ENCODE assay signal across 25 cellular contexts in genomic region chr15:92953569-92953968, GRCh38. TPM values are rescaled to one million over a fixed set of nuclear protein-coding genes. Genes with fewer than 3 reads are reported as not detected.
A peak's percentile ranks its signal among the peaks of the same experiment; 100 is the strongest.
DNase-seq lines count a peak whose midpoint lies in the region; ATAC-seq, FAIRE-seq and TF ChIP-seq lines count a peak whose summit lies in the region.
"Had no signal": no experiment of that assay in that cellular context is flagged by ENCODE, and none has a peak within 500 bp of the region (broad histone marks: within the 10 kb centered on the region; RNA-seq: fewer than 3 reads in every experiment).

No MANE protein-coding gene starts in this region.

- TF ChIP-seq CTCF in HepG2 (CRISPR knock-in tag; IDR thresholded peaks at IDR 0.05) (no peak), right lobe of liver (IDR thresholded peaks at IDR 0.05) (no peak), Panc1 (IDR thresholded peaks at IDR 0.05) (no peak)

- TF ChIP-seq RAD21 in HepG2 (CRISPR knock-in tag; IDR thresholded peaks at IDR 0.05), result no peak

- ATAC-seq in HepG2 (no peak), right lobe of liver (no peak), Panc1 (no peak)
- ATAC-seq in central memory CD8-positive, alpha-beta T cell (replicated peaks; ENCODE audit: extremely low read depth, poor library complexity, severe bottlenecking), result no peak

- no peak overlapping the region for H3K4me3 Mint-ChIP-seq in central memory CD8-positive, alpha-beta T cell
- H3K4me3 Mint-ChIP-seq: CD8-positive, alpha-beta memory T cell had no signal

- peaks cover 7% of the 10 kb centered on the region for H3K9me3 Mint-ChIP-seq in central memory CD8-positive, alpha-beta T cell

- CTCF ChIA-PET in HepG2 (lab: Yijun Ruan, JAX; ENCODE audit: low intra/inter-chr PET ratio, low total read pairs), result no interaction called here
- CTCF ChIA-PET in Panc1 (lab: Charles Lee), result interaction anchor here (0.9 kb wide), 1 partner anchor 77 kb away, joined by 3 read pairs; no protein-coding TSS in a partner anchor

- peaks cover 32% of the 10 kb centered on the region for H3K4me1 Mint-ChIP-seq in central memory CD8-positive, alpha-beta T cell

- H3K4me3 ChIP-seq in HepG2 (replicated peaks in 1 of 3; ENCODE audit: insufficient read depth in 1 of 3, low read depth in 2 of 3, low read length in 3 of 3), result no peak overlapping the region
- H3K4me3 ChIP-seq in right lobe of liver, result no peak overlapping the region
- no peak overlapping the region for H3K4me3 ChIP-seq in Panc1 (ENCODE audit: low read depth in 2 of 2, low read length in 2 of 2)
- H3K4me3 ChIP-seq: BLaER1 treated with 17β-estradiol and CSF1 and Interleukin-3, amounts not matched to agents 10 nM and 100 nM; SK-N-MC had no signal

- H3K27me3 ChIP-seq in HepG2 (ENCODE audit: control insufficient read depth in 1 of 2, insufficient read depth in 2 of 2, low read length in 2 of 2), result no peaks in the 10 kb centered on the region
- no peaks in the 10 kb centered on the region for H3K27me3 ChIP-seq in right lobe of liver
- no peaks in the 10 kb centered on the region for H3K27me3 ChIP-seq in Panc1 (ENCODE audit: control insufficient read depth, insufficient read depth, low read length)
- H3K27me3 ChIP-seq: BLaER1 treated with 17β-estradiol and CSF1 and Interleukin-3, amounts not matched to agents 10 nM and 100 nM had no signal

- POLR2A ChIA-PET in HepG2 (lab: Yijun Ruan, JAX), result no interaction called here
- POLR2A ChIA-PET in Panc1 (lab: Charles Lee), result no interaction called here

- H3K9ac ChIP-seq in HepG2 (ENCODE audit: insufficient read depth, low read depth, low read length), result no peak overlapping the region
- H3K9ac ChIP-seq: BLaER1 treated with 17β-estradiol and CSF1 and Interleukin-3, amounts not matched to agents 10 nM and 100 nM had no signal

- H3K36me3 ChIP-seq in HepG2 (replicated peaks in 1 of 2; ENCODE audit: control insufficient read depth in 1 of 2, insufficient read depth in 2 of 2, low read length in 2 of 2), result peaks cover 15 to 88% of the 10 kb centered on the region in 2 experiments
- peaks cover 18 to 91% (median 45%) of the 10 kb centered on the region in 4 donors for H3K36me3 ChIP-seq in right lobe of liver
- H3K36me3 ChIP-seq in Panc1 (ENCODE audit: control insufficient read depth, insufficient read depth, low read length), result peaks cover 84% of the 10 kb centered on the region

- no peaks in the 10 kb centered on the region for H4K20me1 ChIP-seq in HepG2 (ENCODE audit: insufficient read depth, low read length)

- no peak overlapping the region for H3K4me2 ChIP-seq in HepG2 (ENCODE audit: low read depth, low read length)
- H3K4me2 ChIP-seq: BLaER1 treated with 17β-estradiol and CSF1 and Interleukin-3, amounts not matched to agents 10 nM and 100 nM had no signal

- in situ Hi-C loops in HepG2 (cut with HindIII; ENCODE audit: extremely low pct_ligation_motif_present, low pct_unique_long_range_greater_than_20kb) (no loop called here), Panc1 (cut with HindIII; ENCODE audit: low pct_unique_long_range_greater_than_20kb, low sequenced_read_pairs) (no loop called here)

- FAIRE-seq in HepG2 (lab: Jason Lieb, UNC), result no peak
- FAIRE-seq: GM12892, GM18507 had no signal

- H3K9me3 ChIP-seq in HepG2 (ENCODE audit: low read length) (peaks cover 14% of the 10 kb centered on the region), right lobe of liver (peaks cover 0 to 4% (median 0%) of the 10 kb centered on the region in 4 donors), Panc1 (ENCODE audit: control insufficient read depth, insufficient read depth, low read depth, low read length) (peaks cover 13% of the 10 kb centered on the region)

- H3K79me2 ChIP-seq in HepG2 (ENCODE audit: insufficient read depth, low read length), result peaks cover 29% of the 10 kb centered on the region

- intact Hi-C loops in HepG2 (cut with micrococcal nuclease; ENCODE audit: unreplicated experiment), result no loop called here
- intact Hi-C loops in right lobe of liver (cut with DNase I), result loop anchor here in 1 of 2 donors (10.0 kb wide), 1 partner anchor 51 kb away; no protein-coding TSS in a partner anchor
- intact Hi-C loops in Panc1 (cut with micrococcal nuclease; ENCODE audit: unreplicated experiment), result no loop called here

- H3K36me3 Mint-ChIP-seq in central memory CD8-positive, alpha-beta T cell (ENCODE audit: insufficient read depth), result peaks cover 85% of the 10 kb centered on the region

- BruUV-seq in HepG2 (replicated peaks; lab: Mats Ljungman, UMichigan) (no TSS peak), Panc1 (replicated peaks; lab: Mats Ljungman, UMichigan) (TSS peak; percentile 6)

- TF ChIP-seq POLR2A in HepG2 (IDR thresholded peaks at IDR 0.05; ENCODE audit: insufficient read depth in 1 of 2, low read depth in 2 of 2, low read length in 2 of 2) (no peak), right lobe of liver (IDR thresholded peaks at IDR 0.05) (no peak)

- H2AFZ ChIP-seq in HepG2 (ENCODE audit: low read length), result no peak overlapping the region

- H3K4me1 ChIP-seq in HepG2 (ENCODE audit: insufficient read depth, low read length) (peaks cover 22% of the 10 kb centered on the region), right lobe of liver (no peaks in the 10 kb centered on the region), Panc1 (ENCODE audit: control insufficient read depth, insufficient read depth, low read length) (no peaks in the 10 kb centered on the region)

- no peak overlapping the region for H3K27ac ChIP-seq in HepG2 (ENCODE audit: extremely low read length, insufficient read depth, low read length)
- H3K27ac ChIP-seq in right lobe of liver, result no peak overlapping the region
- no peak overlapping the region for H3K27ac ChIP-seq in Panc1 (ENCODE audit: low read length)
- H3K27ac ChIP-seq: BLaER1 treated with 17β-estradiol and CSF1 and Interleukin-3, amounts not matched to agents 10 nM and 100 nM; SK-N-MC had no signal

- DNase-seq in HepG2 (ENCODE audit: low spot score), result no peak
- DNase-seq in right lobe of liver, result no peak
- no peak for DNase-seq in Panc1 (ENCODE audit: low read depth, low spot score)
- no peak for DNase-seq in central memory CD8-positive, alpha-beta T cell (ENCODE audit: low spot score in 2 of 2)
- DNase-seq in stimulated activated CD4-positive, alpha-beta T cell treated with anti-CD3 and anti-CD28 coated beads, Interleukin-4, amount 100 ng/mL, for 1 hour, result no peak
- no peak for DNase-seq in NCI-H146 treated with DMSO at 0.1 percent for 48 hours (lab: John Stamatoyannopoulos, UW; ENCODE audit: unreplicated experiment)
- DNase-seq in stimulated activated naive CD4-positive, alpha-beta T cell treated with Interleukin-2 at 50 U/mL for 16 hours (lab: John Stamatoyannopoulos, UW), result no peak
- DNase-seq: ACHN; Calu3; CD8-positive, alpha-beta memory T cell; DMS153; GOT3; HCEC 1CT; NCI-H1105; NCI-H146; NCI-H2029 treated with DMSO at 0.1 percent for 48 hours; NCI-H226; NCI-H524; NCI-H82; RPMI8226; SHP77 had no signal

- WGBS in HepG2 (ENCODE audit: low lambda C conversion rate), result 99% methylated on average over 2 of the region's 2 CpGs
- WGBS in right lobe of liver (ENCODE audit: insufficient coverage, low coverage, low lambda C conversion rate, missing lambda C conversion rate), result 96% methylated on average over 2 of the region's 2 CpGs

- H3K27ac Mint-ChIP-seq in central memory CD8-positive, alpha-beta T cell (ENCODE audit: low read depth), result peak overlapping the region; percentile 16

- TF ChIP-seq EP300 in HepG2 (IDR thresholded peaks at IDR 0.05; ENCODE audit: low read depth in 2 of 2, low read length in 2 of 2) (no peak), HepG2 (CRISPR knock-in tag; IDR thresholded peaks at IDR 0.05; ENCODE audit: borderline replicate concordance) (no peak)

- H3K27me3 Mint-ChIP-seq in central memory CD8-positive, alpha-beta T cell, result no peaks in the 10 kb centered on the region
- H3K27me3 Mint-ChIP-seq: CD8-positive, alpha-beta memory T cell had no signal

TF ChIP-seq in HepG2, 621 proteins besides CTCF, POLR2A, EP300 and RAD21 (continues in another document):
- TF ChIP-seq, protein P1, sequence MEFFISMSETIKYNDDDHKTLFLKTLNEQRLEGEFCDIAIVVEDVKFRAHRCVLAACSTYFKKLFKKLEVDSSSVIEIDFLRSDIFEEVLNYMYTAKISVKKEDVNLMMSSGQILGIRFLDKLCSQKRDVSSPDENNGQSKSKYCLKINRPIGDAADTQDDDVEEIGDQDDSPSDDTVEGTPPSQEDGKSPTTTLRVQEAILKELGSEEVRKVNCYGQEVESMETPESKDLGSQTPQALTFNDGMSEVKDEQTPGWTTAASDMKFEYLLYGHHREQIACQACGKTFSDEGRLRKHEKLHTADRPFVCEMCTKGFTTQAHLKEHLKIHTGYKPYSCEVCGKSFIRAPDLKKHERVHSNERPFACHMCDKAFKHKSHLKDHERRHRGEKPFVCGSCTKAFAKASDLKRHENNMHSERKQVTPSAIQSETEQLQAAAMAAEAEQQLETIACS (CRISPR knock-in tag; IDR thresholded peaks at IDR 0.05), result no peak
- no peak for TF ChIP-seq ZNF7 (CRISPR knock-in tag; IDR thresholded peaks at IDR 0.05)

RNA-seq across cellular contexts. Expression of gene CHD2, which starts 53.4 kb away (rescaled TPM):
- total RNA-seq in HepG2 (2016; rRNA removed; fragmentation: Illumina TruSeq; extraction: Trizol) (47.3 and 54.1 TPM in 2 replicates), right lobe of liver (10 to 100 TPM; 41.4 to 65.0 (median 56.6) TPM), Panc1 (2021; ENCODE audit: unreplicated experiment) (81.8 TPM)
- 130 and 158 TPM in 2 replicates for total RNA-seq in HepG2 (2016; cell fraction: cytosol; rRNA removed; fragmentation: Illumina TruSeq; extraction: Trizol; ENCODE audit: low read depth)
- total RNA-seq in HepG2 (2016; cell fraction: insoluble cytoplasmic fraction; rRNA removed; fragmentation: Illumina TruSeq; extraction: Trizol), result 50.1 and 51.1 TPM in 2 replicates
- 43.6 and 53.4 TPM in 2 replicates for total RNA-seq in HepG2 (2016; cell fraction: membrane; rRNA removed; fragmentation: Illumina TruSeq; extraction: Trizol)
- 176 and 185 TPM in 2 replicates for total RNA-seq in HepG2 (2016; cell fraction: nucleus; rRNA removed; fragmentation: Illumina TruSeq; extraction: Trizol)
- polyA plus RNA-seq in HepG2 (2011; rRNA removed), result 54.0 and 71.7 TPM in 2 replicates
- 36.6 and 46.4 TPM in 2 replicates for polyA plus RNA-seq in HepG2 (2011; cell fraction: cytosol; rRNA removed)
- 160 and 205 TPM in 2 replicates for polyA plus RNA-seq in HepG2 (2011; cell fraction: nucleus; rRNA removed)
- polyA plus RNA-seq in HepG2 (2012), result 51.4 and 60.1 TPM in 2 replicates
- polyA plus RNA-seq in HepG2 (2016; cell fraction: cytosol; fragmentation: Illumina TruSeq; extraction: Trizol; ENCODE audit: low read depth), result 2.6 and 2.7 TPM in 2 replicates
- polyA plus RNA-seq in HepG2 (2016; cell fraction: insoluble cytoplasmic fraction; fragmentation: Illumina TruSeq; extraction: Trizol; ENCODE audit: low read depth), result 33.4 and 39.2 TPM in 2 replicates
- 5.7 and 7.2 TPM in 2 replicates for polyA plus RNA-seq in HepG2 (2016; cell fraction: membrane; fragmentation: Illumina TruSeq; extraction: Trizol; ENCODE audit: low read depth)
- 104 and 120 TPM in 2 replicates for polyA plus RNA-seq in HepG2 (2016; cell fraction: nucleus; fragmentation: Illumina TruSeq; extraction: Trizol; ENCODE audit: insufficient read depth, low read depth)
- 70.2 and 75.7 TPM in 2 replicates for polyA minus RNA-seq in HepG2 (2011; rRNA and poly(A)+ RNA removed; ENCODE audit: low replicate concordance)
- 53.5 and 70.4 TPM in 2 replicates for polyA minus RNA-seq in HepG2 (2011; cell fraction: cytosol; rRNA and poly(A)+ RNA removed)
- 605 and 632 TPM in 2 replicates for polyA minus RNA-seq in HepG2 (2011; cell fraction: nucleus; rRNA and poly(A)+ RNA removed)
- 43.9 TPM for polyA plus RNA-seq in Panc1 (2012; ENCODE audit: insufficient read length)
